Comparison of ENCODE assay signal across 8 cellular contexts in the genomic region with DNA sequence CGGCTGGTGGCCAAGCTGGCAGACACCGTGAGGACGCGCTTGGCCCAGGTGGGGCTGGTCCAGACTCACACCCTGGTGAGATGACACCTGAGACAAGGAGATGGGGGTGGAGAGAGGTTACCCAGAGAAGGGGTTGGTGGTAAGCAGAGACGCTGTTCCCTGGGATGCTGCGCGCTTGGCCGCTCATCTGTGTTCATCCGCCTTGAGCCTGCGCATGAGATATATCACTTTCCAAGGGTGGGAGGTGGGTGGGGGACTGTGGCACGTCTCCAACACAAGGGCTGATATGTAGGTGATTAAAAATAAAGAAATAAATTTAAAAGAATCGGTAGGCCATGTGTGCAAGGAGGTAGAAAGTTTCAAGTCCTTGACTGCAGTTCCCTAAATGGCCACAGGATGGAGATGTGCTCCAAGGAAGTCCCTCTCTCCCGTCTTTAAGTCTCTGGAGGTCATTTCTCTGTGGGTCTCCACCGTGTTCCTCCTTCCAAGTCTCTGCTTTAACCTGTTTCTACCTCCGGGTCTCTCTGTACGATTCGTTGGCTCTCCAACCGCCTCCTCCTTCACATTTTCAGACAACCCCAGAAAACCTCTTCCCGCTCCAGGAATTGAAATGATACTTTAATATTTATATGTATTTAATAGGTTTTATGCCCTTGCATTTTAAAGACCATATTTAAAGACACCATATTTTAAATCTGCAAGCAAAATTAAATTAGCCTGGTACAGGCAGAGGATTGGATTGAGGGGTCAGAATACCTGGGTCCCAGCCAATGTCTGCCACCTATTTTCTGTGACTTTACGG. TPM values are rescaled to one million over a fixed set of nuclear protein-coding genes. Genes with fewer than 3 reads are reported as not detected.
A peak's percentile ranks its signal among the peaks of the same experiment; 100 is the strongest.
DNase-seq lines count a peak whose midpoint lies in the region; ATAC-seq and TF ChIP-seq lines count a peak whose summit lies in the region.

No MANE protein-coding gene starts in this region.

- no peaks in the 10 kb centered on the region for H4K20me1 ChIP-seq in DND-41 (ENCODE audit: insufficient read depth, low read length)

- H3K4me1 ChIP-seq in DND-41 (ENCODE audit: insufficient read depth, low read length), result peaks cover 43% of the 10 kb centered on the region
- H3K4me1 ChIP-seq in RWPE2 (ENCODE audit: insufficient read depth, poor library complexity, severe bottlenecking), result peaks cover 2% of the 10 kb centered on the region

- H3K36me3 ChIP-seq in DND-41 (ENCODE audit: insufficient read depth, low read length) (peaks cover 29% of the 10 kb centered on the region), MG63 (no peaks in the 10 kb centered on the region), RWPE2 (ENCODE audit: low read depth) (no peaks in the 10 kb centered on the region)

- ATAC-seq in DND-41 (ENCODE audit: insufficient read depth, low read depth) (peak; percentile 12; the same call in 1 of the 3 replicates), RWPE2 (ENCODE audit: low read depth) (0 out of 3 replicates have a peak, but pooled peaks have one; percentile 40), omental fat pad (ENCODE audit: low FRiP score) (no peak), GM19328 (IDR thresholded peaks at IDR 0.05; ENCODE audit: unreplicated experiment) (no peak)
- peak; percentile 64 for ATAC-seq in activated T-helper 17 cell treated with anti-CD3 and anti-CD28 coated beads, Interleukin-2, amount 50 U/mL, for 72 hours (replicated peaks)

- no peaks in the 10 kb centered on the region for H3K9me3 ChIP-seq in DND-41 (ENCODE audit: insufficient read depth, low read length, severe bottlenecking)
- H3K9me3 ChIP-seq in MG63, result no peaks in the 10 kb centered on the region
- no peaks in the 10 kb centered on the region for H3K9me3 ChIP-seq in RWPE2 (ENCODE audit: severe bottlenecking)

- TF ChIP-seq CTCF in DND-41 (IDR thresholded peaks at IDR 0.05; ENCODE audit: borderline replicate concordance, extremely low read depth, low read length, poor library complexity, severe bottlenecking) (peak; percentile 91), RWPE2 (IDR thresholded peaks at IDR 0.05; ENCODE audit: poor library complexity, severe bottlenecking) (peak; percentile 85), fibroblast of villous mesenchyme (IDR thresholded peaks at IDR 0.05; ENCODE audit: insufficient read depth, low read depth, low read length) (peak; percentile 94), omental fat pad (IDR thresholded peaks at IDR 0.05) (peak in 1 of 3 donors; percentile 75), type B pancreatic cell (conservative IDR thresholded peaks at IDR 0.05) (peak; percentile 92)

- H3K27me3 Mint-ChIP-seq in activated T-helper 17 cell treated with anti-CD3 and anti-CD28 coated beads, Interleukin-2, amount 50 U/mL, for 72 hours, result no peaks in the 10 kb centered on the region
- H3K27me3 Mint-ChIP-seq in type B pancreatic cell, result peaks cover 14% of the 10 kb centered on the region

- H3K27me3 ChIP-seq in DND-41 (ENCODE audit: insufficient read depth, low read length, poor library complexity) (no peaks in the 10 kb centered on the region), MG63 (no peaks in the 10 kb centered on the region), RWPE2 (ENCODE audit: insufficient read depth, poor library complexity, severe bottlenecking) (no peaks in the 10 kb centered on the region)

- H3K4me2 ChIP-seq in DND-41 (ENCODE audit: insufficient read depth, low read length), result peak overlapping the region; percentile 72

- H3K4me1 Mint-ChIP-seq in activated T-helper 17 cell treated with anti-CD3 and anti-CD28 coated beads, Interleukin-2, amount 50 U/mL, for 72 hours, result no peaks in the 10 kb centered on the region
- H3K4me1 Mint-ChIP-seq in type B pancreatic cell (ENCODE audit: unreplicated experiment), result peaks cover 4% of the 10 kb centered on the region

- H3K4me3 ChIP-seq in DND-41 (ENCODE audit: low read depth in 1 of 2, low read length in 2 of 2) (peak overlapping the region in 1 of 2 experiments; percentile 73; a peak in 2 of 4 replicates), MG63 (no peak overlapping the region), RWPE2 (ENCODE audit: severe bottlenecking) (no peak overlapping the region), fibroblast of villous mesenchyme (ENCODE audit: low read depth, low read length) (no peak overlapping the region)

- H3K9ac ChIP-seq in DND-41 (ENCODE audit: low read depth, low read length), result peak overlapping the region; percentile 92

- no peaks in the 10 kb centered on the region for H3K36me3 Mint-ChIP-seq in activated T-helper 17 cell treated with anti-CD3 and anti-CD28 coated beads, Interleukin-2, amount 50 U/mL, for 72 hours (ENCODE audit: low read depth)
- H3K36me3 Mint-ChIP-seq in type B pancreatic cell, result no peaks in the 10 kb centered on the region

- peak; percentile 81 for DNase-seq in DND-41
- peak; percentile 41 for DNase-seq in MG63
- DNase-seq in RWPE2 (ENCODE audit: low spot score), result no peak
- peak; percentile 85 for DNase-seq in fibroblast of villous mesenchyme (ENCODE audit: low read depth)
- DNase-seq in omental fat pad (ENCODE audit: low spot score), result peak; percentile 77
- no peak for DNase-seq in type B pancreatic cell (ENCODE audit: extremely low spot score, unreplicated experiment)

- H3K27ac ChIP-seq in DND-41 (ENCODE audit: low read length) (peak overlapping the region; percentile 93), RWPE2 (ENCODE audit: poor library complexity, severe bottlenecking) (no peak overlapping the region)

- no peak overlapping the region for H3K4me3 Mint-ChIP-seq in activated T-helper 17 cell treated with anti-CD3 and anti-CD28 coated beads, Interleukin-2, amount 50 U/mL, for 72 hours
- no peak overlapping the region for H3K4me3 Mint-ChIP-seq in type B pancreatic cell

- H3K27ac Mint-ChIP-seq in activated T-helper 17 cell treated with anti-CD3 and anti-CD28 coated beads, Interleukin-2, amount 50 U/mL, for 72 hours, result no peak overlapping the region
- H3K27ac Mint-ChIP-seq in type B pancreatic cell, result peak overlapping the region; percentile 29

- no peaks in the 10 kb centered on the region for H3K9me3 Mint-ChIP-seq in activated T-helper 17 cell treated with anti-CD3 and anti-CD28 coated beads, Interleukin-2, amount 50 U/mL, for 72 hours
- no peaks in the 10 kb centered on the region for H3K9me3 Mint-ChIP-seq in type B pancreatic cell

- H2AFZ ChIP-seq in DND-41 (ENCODE audit: low read depth, low read length), result 0 out of 2 replicates have a peak overlapping the region, but pooled peaks have one; percentile 40

- peaks cover 28% of the 10 kb centered on the region for H3K79me2 ChIP-seq in DND-41 (ENCODE audit: insufficient read depth, low read length)

RNA-seq across cellular contexts. Expression of a gene that starts 4.5 kb away (rescaled TPM):
- not detected in 2 replicates for total RNA-seq in MG63 (2014; rRNA removed; shearing (Covaris generic); ENCODE audit: low replicate concordance)
- total RNA-seq in activated T-helper 17 cell treated with anti-CD3 and anti-CD28 coated beads, Interleukin-2, amount 50 U/mL, for 72 hours, result under 1 TPM in 1 of 2 donors, not detected in 1; 0.79 TPM
- total RNA-seq in fibroblast of villous mesenchyme, result not detected in 2 replicates
- not detected for total RNA-seq in omental fat pad
- not detected in 2 replicates for total RNA-seq in type B pancreatic cell (ENCODE audit: low replicate concordance)

RNA-seq across cellular contexts. Expression of a gene that starts 7.6 kb away (rescaled TPM):
- 105 and 170 TPM in 2 replicates for total RNA-seq in MG63 (2014; rRNA removed; shearing (Covaris generic); ENCODE audit: low replicate concordance)
- 10 to 100 TPM; 56.2 to 74.7 TPM for total RNA-seq in activated T-helper 17 cell treated with anti-CD3 and anti-CD28 coated beads, Interleukin-2, amount 50 U/mL, for 72 hours
- 67.8 and 74.4 TPM in 2 replicates for total RNA-seq in fibroblast of villous mesenchyme
- 10 to 100 TPM; 49.4 to 71.5 (median 58.9) TPM for total RNA-seq in omental fat pad
- total RNA-seq in type B pancreatic cell (ENCODE audit: low replicate concordance), result 86.3 and 98.4 TPM in 2 replicates

RNA-seq across cellular contexts. Expression of a gene that starts 11.7 kb away (rescaled TPM):
- total RNA-seq in MG63 (2014; rRNA removed; shearing (Covaris generic); ENCODE audit: low replicate concordance), result 18.7 and 20.7 TPM in 2 replicates
- total RNA-seq in activated T-helper 17 cell treated with anti-CD3 and anti-CD28 coated beads, Interleukin-2, amount 50 U/mL, for 72 hours, result 1 to 10 TPM; 8.7 to 9.4 TPM
- total RNA-seq in fibroblast of villous mesenchyme (20.9 and 24.2 TPM in 2 replicates), omental fat pad (1 to 10 TPM in 1 of 4 donors, under 1 TPM in 3; 0.16 to 4.2 (median 0.23) TPM), type B pancreatic cell (ENCODE audit: low replicate concordance) (17.6 and 35.3 TPM in 2 replicates)

RNA-seq across cellular contexts. Expression of a gene that starts 17.3 kb away (rescaled TPM):
- total RNA-seq in MG63 (2014; rRNA removed; shearing (Covaris generic); ENCODE audit: low replicate concordance), result 10.0 and 48.6 TPM in 2 replicates
- 10 to 100 TPM; 21.3 to 51.8 TPM for total RNA-seq in activated T-helper 17 cell treated with anti-CD3 and anti-CD28 coated beads, Interleukin-2, amount 50 U/mL, for 72 hours
- 15.1 and 24.2 TPM in 2 replicates for total RNA-seq in fibroblast of villous mesenchyme
- 10 to 100 TPM; 30.2 to 77.5 (median 35.5) TPM for total RNA-seq in omental fat pad
- 22.4 and 30.7 TPM in 2 replicates for total RNA-seq in type B pancreatic cell (ENCODE audit: low replicate concordance)

RNA-seq across cellular contexts. Expression of a gene that starts 35.2 kb away (rescaled TPM):
- not detected in 2 replicates for total RNA-seq in MG63 (2014; rRNA removed; shearing (Covaris generic); ENCODE audit: low replicate concordance)
- total RNA-seq in activated T-helper 17 cell treated with anti-CD3 and anti-CD28 coated beads, Interleukin-2, amount 50 U/mL, for 72 hours, result 1 to 10 TPM in 1 of 2 donors, under 1 TPM in 1; 0.30 to 1.5 TPM
- total RNA-seq in fibroblast of villous mesenchyme (not detected in 2 replicates), omental fat pad (1 to 10 TPM in 1 of 4 donors, not detected in 3; 2.8 TPM), type B pancreatic cell (ENCODE audit: low replicate concordance) (not detected in 2 replicates)

Comparison
In these comparisons a context has a peak if more than half of its experiments do, and no peak if none do; other contexts are left out.
1. ATAC-seq: peak in DND-41 (single experiment), RWPE2 (single experiment) and activated T-helper 17 cell treated with anti-CD3 and anti-CD28 coated beads, Interleukin-2, amount 50 U/mL, for 72 hours (single experiment); none in omental fat pad (single experiment) and GM19328 (single experiment).
2. DNase-seq: peak in DND-41 (single experiment), MG63 (single experiment), fibroblast of villous mesenchyme (single experiment) and omental fat pad (single experiment); none in RWPE2 (single experiment) and type B pancreatic cell (single experiment).